ENCODE assay signal across 1 cellular context in the genomic region with DNA sequence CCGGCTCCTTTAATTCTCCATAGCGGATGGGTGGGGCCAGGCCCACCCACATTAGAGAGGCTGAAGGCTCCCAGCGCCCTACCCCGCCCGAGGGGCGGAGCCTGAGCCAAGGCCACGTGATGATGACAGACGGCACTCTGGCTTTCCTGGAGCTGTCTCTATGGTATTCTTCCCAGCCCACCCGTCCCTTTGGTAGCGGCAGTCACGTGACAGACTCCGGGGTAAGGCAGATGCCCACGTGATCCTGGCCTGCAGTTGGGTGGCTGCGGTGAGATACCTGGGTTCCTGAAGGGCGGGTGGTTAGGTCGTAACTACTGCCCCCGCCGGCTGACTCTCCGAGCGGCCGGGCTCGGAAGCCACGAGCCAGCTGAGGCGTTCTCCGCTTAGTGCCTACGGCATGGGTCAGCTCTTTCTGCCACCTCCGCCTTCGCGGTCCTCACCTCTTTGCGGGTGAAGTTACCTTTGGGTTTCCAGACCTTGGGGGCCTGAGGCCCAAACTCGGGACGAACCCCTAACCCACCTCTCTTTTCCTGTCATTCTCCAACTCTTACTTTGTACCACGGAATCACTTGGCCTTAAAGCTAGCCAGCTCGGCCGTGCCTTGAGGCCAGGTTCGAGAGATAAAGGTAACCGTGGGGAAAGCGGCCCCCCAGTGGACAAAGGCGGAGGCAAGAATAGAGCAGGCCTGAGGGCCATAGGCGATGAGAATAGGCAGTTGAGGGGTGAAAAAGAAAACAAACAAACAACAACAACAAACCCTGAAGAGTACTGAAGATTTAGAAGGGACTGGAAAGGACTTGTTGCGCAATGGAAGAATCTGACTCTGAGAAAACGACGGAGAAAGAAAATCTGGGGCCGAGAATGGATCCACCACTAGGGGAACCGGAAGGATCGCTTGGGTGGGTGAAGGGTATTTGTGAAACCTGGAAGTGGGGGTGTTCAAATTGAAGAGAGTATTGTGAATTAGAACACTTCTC.
A peak's percentile ranks its signal among the peaks of the same experiment; 100 is the strongest.
TF ChIP-seq lines count a peak whose summit lies in the region.

A gene with protein sequence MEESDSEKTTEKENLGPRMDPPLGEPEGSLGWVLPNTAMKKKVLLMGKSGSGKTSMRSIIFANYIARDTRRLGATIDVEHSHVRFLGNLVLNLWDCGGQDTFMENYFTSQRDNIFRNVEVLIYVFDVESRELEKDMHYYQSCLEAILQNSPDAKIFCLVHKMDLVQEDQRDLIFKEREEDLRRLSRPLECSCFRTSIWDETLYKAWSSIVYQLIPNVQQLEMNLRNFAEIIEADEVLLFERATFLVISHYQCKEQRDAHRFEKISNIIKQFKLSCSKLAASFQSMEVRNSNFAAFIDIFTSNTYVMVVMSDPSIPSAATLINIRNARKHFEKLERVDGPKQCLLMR (plus strand): TSS at position 229 of the 977 bp plus-strand sequence. CDS start 579 bp downstream, at position 808.

TF ChIP-seq in HepG2, 621 proteins besides CTCF, POLR2A, EP300 and RAD21 (continued from another document and continues in another):
- TF ChIP-seq, protein P1, sequence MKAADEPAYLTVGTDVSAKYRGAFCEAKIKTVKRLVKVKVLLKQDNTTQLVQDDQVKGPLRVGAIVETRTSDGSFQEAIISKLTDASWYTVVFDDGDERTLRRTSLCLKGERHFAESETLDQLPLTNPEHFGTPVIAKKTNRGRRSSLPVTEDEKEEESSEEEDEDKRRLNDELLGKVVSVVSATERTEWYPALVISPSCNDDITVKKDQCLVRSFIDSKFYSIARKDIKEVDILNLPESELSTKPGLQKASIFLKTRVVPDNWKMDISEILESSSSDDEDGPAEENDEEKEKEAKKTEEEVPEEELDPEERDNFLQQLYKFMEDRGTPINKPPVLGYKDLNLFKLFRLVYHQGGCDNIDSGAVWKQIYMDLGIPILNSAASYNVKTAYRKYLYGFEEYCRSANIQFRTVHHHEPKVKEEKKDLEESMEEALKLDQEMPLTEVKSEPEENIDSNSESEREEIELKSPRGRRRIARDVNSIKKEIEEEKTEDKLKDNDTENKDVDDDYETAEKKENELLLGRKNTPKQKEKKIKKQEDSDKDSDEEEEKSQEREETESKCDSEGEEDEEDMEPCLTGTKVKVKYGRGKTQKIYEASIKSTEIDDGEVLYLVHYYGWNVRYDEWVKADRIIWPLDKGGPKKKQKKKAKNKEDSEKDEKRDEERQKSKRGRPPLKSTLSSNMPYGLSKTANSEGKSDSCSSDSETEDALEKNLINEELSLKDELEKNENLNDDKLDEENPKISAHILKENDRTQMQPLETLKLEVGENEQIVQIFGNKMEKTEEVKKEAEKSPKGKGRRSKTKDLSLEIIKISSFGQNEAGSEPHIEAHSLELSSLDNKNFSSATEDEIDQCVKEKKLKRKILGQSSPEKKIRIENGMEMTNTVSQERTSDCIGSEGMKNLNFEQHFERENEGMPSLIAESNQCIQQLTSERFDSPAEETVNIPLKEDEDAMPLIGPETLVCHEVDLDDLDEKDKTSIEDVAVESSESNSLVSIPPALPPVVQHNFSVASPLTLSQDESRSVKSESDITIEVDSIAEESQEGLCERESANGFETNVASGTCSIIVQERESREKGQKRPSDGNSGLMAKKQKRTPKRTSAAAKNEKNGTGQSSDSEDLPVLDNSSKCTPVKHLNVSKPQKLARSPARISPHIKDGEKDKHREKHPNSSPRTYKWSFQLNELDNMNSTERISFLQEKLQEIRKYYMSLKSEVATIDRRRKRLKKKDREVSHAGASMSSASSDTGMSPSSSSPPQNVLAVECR (CRISPR knock-in tag; IDR thresholded peaks at IDR 0.05; ENCODE audit: borderline replicate concordance), result peak; percentile 69; the same call in 1 of the 2 replicates
- TF ChIP-seq, protein P2, sequence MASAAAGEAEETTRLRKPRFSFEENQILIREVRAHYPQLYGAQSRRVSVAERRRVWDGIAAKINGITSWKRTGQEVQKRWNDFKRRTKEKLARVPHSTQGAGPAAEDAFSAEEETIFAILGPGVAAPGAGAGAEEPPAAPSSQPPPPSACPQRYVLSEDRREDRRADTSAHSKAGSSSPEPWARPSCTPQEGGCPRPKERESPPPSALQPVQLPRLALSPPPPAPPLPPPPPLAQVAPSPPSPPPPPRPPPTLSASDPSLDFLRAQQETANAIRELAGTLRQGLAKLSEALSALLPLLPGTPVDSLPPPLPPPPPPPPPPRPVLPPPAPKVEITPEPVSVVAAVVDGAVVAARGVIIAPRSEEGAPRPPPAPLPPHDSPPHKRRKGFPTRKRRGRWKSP (CRISPR knock-in tag; IDR thresholded peaks at IDR 0.05), result no peak
- TF ChIP-seq, protein P3, sequence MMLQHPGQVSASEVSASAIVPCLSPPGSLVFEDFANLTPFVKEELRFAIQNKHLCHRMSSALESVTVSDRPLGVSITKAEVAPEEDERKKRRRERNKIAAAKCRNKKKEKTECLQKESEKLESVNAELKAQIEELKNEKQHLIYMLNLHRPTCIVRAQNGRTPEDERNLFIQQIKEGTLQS (CRISPR knock-in tag; IDR thresholded peaks at IDR 0.05), result no peak
- TF ChIP-seq LCORL (IDR thresholded peaks at IDR 0.05) (no peak), LCORL (CRISPR knock-in tag; IDR thresholded peaks at IDR 0.05) (no peak), ARNT (IDR thresholded peaks at IDR 0.05) (no peak), ZNF790 (CRISPR knock-in tag; IDR thresholded peaks at IDR 0.05; ENCODE audit: borderline replicate concordance) (no peak), GABPB1 (CRISPR knock-in tag; IDR thresholded peaks at IDR 0.05) (peak; percentile 67), RBM22 (optimal IDR thresholded peaks at IDR 0.05; ENCODE audit: low read length) (no peak), CEBPG (CRISPR knock-in tag; IDR thresholded peaks at IDR 0.05) (0 out of 2 replicates have a peak, but pooled peaks have one; percentile 6), TGIF2 (CRISPR knock-in tag; IDR thresholded peaks at IDR 0.05) (peak; percentile 53; the same call in 1 of the 2 replicates), SOX5 (CRISPR knock-in tag; IDR thresholded peaks at IDR 0.05; ENCODE audit: borderline replicate concordance) (no peak), ZFYVE20 (CRISPR knock-in tag; IDR thresholded peaks at IDR 0.05; ENCODE audit: borderline replicate concordance, low read depth) (no peak), TBX2 (CRISPR knock-in tag; IDR thresholded peaks at IDR 0.05; ENCODE audit: borderline replicate concordance) (0 out of 2 replicates have a peak, but pooled peaks have one; percentile 26), ZNF703 (CRISPR knock-in tag; IDR thresholded peaks at IDR 0.05; ENCODE audit: borderline replicate concordance) (no peak), NFKB2 (CRISPR knock-in tag; IDR thresholded peaks at IDR 0.05; ENCODE audit: borderline replicate concordance) (no peak), ARHGAP35 (CRISPR knock-in tag; IDR thresholded peaks at IDR 0.05; ENCODE audit: borderline replicate concordance) (0 out of 2 replicates have a peak, but pooled peaks have one; percentile 41), PCBP2 (optimal IDR thresholded peaks at IDR 0.05; ENCODE audit: low read depth, low read length, poor library complexity, severe bottlenecking) (no peak), ZNF746 (CRISPR knock-in tag; IDR thresholded peaks at IDR 0.05) (no peak), MXD4 (CRISPR knock-in tag; IDR thresholded peaks at IDR 0.05) (no peak), ZNF253 (CRISPR knock-in tag; IDR thresholded peaks at IDR 0.05; ENCODE audit: borderline replicate concordance) (no peak), SOX13 (IDR thresholded peaks at IDR 0.05) (no peak), SOX13 (CRISPR knock-in tag; conservative IDR thresholded peaks at IDR 0.05 in 1 of 2, IDR thresholded peaks at IDR 0.05 in 1 of 2) (no peak), ZBTB21 (CRISPR knock-in tag; IDR thresholded peaks at IDR 0.05) (no peak), MIER3 (CRISPR knock-in tag; IDR thresholded peaks at IDR 0.05; ENCODE audit: borderline replicate concordance) (no peak; the same call in 1 of the 2 replicates), NFIC (IDR thresholded peaks at IDR 0.05; ENCODE audit: low read length) (no peak), CBFB (CRISPR knock-in tag; IDR thresholded peaks at IDR 0.05) (peak; percentile 51; the same call in 1 of the 2 replicates)
- TF ChIP-seq, protein P4, sequence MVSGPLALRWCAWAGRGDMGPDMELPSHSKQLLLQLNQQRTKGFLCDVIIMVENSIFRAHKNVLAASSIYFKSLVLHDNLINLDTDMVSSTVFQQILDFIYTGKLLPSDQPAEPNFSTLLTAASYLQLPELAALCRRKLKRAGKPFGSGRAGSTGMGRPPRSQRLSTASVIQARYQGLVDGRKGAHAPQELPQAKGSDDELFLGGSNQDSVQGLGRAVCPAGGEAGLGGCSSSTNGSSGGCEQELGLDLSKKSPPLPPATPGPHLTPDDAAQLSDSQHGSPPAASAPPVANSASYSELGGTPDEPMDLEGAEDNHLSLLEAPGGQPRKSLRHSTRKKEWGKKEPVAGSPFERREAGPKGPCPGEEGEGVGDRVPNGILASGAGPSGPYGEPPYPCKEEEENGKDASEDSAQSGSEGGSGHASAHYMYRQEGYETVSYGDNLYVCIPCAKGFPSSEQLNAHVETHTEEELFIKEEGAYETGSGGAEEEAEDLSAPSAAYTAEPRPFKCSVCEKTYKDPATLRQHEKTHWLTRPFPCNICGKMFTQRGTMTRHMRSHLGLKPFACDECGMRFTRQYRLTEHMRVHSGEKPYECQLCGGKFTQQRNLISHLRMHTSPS (CRISPR knock-in tag; IDR thresholded peaks at IDR 0.05; ENCODE audit: low read depth), result no peak
- TF ChIP-seq, protein P5, sequence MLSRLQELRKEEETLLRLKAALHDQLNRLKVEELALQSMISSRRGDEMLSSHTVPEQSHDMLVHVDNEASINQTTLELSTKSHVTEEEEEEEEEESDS (CRISPR knock-in tag; IDR thresholded peaks at IDR 0.05; ENCODE audit: borderline replicate concordance), result no peak
- TF ChIP-seq, protein P6, sequence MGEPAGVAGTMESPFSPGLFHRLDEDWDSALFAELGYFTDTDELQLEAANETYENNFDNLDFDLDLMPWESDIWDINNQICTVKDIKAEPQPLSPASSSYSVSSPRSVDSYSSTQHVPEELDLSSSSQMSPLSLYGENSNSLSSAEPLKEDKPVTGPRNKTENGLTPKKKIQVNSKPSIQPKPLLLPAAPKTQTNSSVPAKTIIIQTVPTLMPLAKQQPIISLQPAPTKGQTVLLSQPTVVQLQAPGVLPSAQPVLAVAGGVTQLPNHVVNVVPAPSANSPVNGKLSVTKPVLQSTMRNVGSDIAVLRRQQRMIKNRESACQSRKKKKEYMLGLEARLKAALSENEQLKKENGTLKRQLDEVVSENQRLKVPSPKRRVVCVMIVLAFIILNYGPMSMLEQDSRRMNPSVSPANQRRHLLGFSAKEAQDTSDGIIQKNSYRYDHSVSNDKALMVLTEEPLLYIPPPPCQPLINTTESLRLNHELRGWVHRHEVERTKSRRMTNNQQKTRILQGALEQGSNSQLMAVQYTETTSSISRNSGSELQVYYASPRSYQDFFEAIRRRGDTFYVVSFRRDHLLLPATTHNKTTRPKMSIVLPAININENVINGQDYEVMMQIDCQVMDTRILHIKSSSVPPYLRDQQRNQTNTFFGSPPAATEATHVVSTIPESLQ (CRISPR knock-in tag; conservative IDR thresholded peaks at IDR 0.05), result no peak
- TF ChIP-seq, protein P7, sequence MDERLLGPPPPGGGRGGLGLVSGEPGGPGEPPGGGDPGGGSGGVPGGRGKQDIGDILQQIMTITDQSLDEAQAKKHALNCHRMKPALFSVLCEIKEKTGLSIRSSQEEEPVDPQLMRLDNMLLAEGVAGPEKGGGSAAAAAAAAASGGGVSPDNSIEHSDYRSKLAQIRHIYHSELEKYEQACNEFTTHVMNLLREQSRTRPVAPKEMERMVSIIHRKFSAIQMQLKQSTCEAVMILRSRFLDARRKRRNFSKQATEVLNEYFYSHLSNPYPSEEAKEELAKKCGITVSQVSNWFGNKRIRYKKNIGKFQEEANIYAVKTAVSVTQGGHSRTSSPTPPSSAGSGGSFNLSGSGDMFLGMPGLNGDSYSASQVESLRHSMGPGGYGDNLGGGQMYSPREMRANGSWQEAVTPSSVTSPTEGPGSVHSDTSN (CRISPR knock-in tag; IDR thresholded peaks at IDR 0.05), result no peak
- TF ChIP-seq, protein P8, sequence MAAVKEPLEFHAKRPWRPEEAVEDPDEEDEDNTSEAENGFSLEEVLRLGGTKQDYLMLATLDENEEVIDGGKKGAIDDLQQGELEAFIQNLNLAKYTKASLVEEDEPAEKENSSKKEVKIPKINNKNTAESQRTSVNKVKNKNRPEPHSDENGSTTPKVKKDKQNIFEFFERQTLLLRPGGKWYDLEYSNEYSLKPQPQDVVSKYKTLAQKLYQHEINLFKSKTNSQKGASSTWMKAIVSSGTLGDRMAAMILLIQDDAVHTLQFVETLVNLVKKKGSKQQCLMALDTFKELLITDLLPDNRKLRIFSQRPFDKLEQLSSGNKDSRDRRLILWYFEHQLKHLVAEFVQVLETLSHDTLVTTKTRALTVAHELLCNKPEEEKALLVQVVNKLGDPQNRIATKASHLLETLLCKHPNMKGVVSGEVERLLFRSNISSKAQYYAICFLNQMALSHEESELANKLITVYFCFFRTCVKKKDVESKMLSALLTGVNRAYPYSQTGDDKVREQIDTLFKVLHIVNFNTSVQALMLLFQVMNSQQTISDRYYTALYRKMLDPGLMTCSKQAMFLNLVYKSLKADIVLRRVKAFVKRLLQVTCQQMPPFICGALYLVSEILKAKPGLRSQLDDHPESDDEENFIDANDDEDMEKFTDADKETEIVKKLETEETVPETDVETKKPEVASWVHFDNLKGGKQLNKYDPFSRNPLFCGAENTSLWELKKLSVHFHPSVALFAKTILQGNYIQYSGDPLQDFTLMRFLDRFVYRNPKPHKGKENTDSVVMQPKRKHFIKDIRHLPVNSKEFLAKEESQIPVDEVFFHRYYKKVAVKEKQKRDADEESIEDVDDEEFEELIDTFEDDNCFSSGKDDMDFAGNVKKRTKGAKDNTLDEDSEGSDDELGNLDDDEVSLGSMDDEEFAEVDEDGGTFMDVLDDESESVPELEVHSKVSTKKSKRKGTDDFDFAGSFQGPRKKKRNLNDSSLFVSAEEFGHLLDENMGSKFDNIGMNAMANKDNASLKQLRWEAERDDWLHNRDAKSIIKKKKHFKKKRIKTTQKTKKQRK (IDR thresholded peaks at IDR 0.05; ENCODE audit: low read length), result no peak
- TF ChIP-seq, protein P9, sequence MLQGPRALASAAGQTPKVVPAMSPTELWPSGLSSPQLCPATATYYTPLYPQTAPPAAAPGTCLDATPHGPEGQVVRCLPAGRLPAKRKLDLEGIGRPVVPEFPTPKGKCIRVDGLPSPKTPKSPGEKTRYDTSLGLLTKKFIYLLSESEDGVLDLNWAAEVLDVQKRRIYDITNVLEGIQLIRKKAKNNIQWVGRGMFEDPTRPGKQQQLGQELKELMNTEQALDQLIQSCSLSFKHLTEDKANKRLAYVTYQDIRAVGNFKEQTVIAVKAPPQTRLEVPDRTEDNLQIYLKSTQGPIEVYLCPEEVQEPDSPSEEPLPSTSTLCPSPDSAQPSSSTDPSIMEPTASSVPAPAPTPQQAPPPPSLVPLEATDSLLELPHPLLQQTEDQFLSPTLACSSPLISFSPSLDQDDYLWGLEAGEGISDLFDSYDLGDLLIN (CRISPR knock-in tag; IDR thresholded peaks at IDR 0.05; ENCODE audit: borderline replicate concordance), result no peak
- TF ChIP-seq, protein P10, sequence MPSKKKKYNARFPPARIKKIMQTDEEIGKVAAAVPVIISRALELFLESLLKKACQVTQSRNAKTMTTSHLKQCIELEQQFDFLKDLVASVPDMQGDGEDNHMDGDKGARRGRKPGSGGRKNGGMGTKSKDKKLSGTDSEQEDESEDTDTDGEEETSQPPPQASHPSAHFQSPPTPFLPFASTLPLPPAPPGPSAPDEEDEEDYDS (CRISPR knock-in tag; IDR thresholded peaks at IDR 0.05), result peak; percentile 68
- TF ChIP-seq, protein P11, sequence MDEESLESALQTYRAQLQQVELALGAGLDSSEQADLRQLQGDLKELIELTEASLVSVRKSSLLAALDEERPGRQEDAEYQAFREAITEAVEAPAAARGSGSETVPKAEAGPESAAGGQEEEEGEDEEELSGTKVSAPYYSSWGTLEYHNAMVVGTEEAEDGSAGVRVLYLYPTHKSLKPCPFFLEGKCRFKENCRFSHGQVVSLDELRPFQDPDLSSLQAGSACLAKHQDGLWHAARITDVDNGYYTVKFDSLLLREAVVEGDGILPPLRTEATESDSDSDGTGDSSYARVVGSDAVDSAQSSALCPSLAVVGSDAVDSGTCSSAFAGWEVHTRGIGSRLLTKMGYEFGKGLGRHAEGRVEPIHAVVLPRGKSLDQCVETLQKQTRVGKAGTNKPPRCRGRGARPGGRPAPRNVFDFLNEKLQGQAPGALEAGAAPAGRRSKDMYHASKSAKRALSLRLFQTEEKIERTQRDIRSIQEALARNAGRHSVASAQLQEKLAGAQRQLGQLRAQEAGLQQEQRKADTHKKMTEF (CRISPR knock-in tag; IDR thresholded peaks at IDR 0.05), result peak; percentile 38; the same call in 1 of the 2 replicates
